ENCODE assay signal across 1 cellular context in genomic region chr4:96016615-96017299, GRCh38.
TF ChIP-seq lines count a peak whose summit lies in the region.

No MANE protein-coding gene starts in this region.

TF ChIP-seq in GM23338, 12 proteins besides CTCF, POLR2A, EP300 and RAD21 (continued from another document):
- TF ChIP-seq ZNF462 (CRISPR knock-in tag; IDR thresholded peaks at IDR 0.05) (no peak), ETS1 (IDR thresholded peaks at IDR 0.05) (no peak), ZNF114 (CRISPR knock-in tag; IDR thresholded peaks at IDR 0.05) (no peak)
